15 cellular contexts compared by ENCODE assay signal in the genomic region with DNA sequence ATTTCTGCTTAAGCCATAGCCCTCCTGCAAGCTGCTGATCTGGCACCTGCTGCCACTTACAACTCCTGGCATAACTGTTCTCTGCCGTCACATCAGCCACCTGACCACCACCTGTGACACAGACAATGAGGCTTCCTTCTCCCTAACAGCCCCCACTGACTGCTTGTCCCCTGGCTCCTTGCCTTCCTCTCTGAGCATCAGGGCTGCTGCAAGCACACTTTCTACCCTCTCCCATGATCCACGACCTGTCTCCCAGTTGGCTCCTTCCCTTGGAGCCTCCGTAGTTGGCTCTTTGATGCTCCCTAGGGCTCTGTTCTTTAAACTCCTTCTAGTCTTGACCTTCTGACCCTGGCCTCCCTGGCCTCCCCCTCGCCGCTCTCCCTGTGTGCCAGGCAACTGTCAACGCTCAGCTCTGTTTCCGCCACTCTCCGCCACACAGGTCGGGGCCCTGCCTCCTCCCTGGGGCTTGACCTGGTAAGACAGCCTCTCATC.
DNase-seq lines count a peak whose midpoint lies in the region; ATAC-seq and TF ChIP-seq lines count a peak whose summit lies in the region.
"Had no signal": no experiment of that assay in that cellular context is flagged by ENCODE, and none has a peak within 500 bp of the region (broad histone marks: within the 10 kb centered on the region; RNA-seq: fewer than 3 reads in every experiment).

No MANE protein-coding gene starts in this region.

- H3K36me3 Mint-ChIP-seq in WTC11: no peaks in the 10 kb centered on the region
- H3K36me3 Mint-ChIP-seq in activated T-cell treated with anti-CD3 and anti-CD28 coated beads, Interleukin-2, amount 50 U/mL, for 4 hours (ENCODE audit: insufficient read depth): no peaks in the 10 kb centered on the region
- H3K36me3 Mint-ChIP-seq: activated CD4-positive, alpha-beta memory T cell treated with anti-CD3 and anti-CD28 coated beads for 36 hours had no signal

- POLR2A ChIA-PET in WTC11 (lab: Charles Lee): no interaction called here

- peaks cover 24% of the 10 kb centered on the region for H3K4me1 Mint-ChIP-seq in WTC11
- H3K4me1 Mint-ChIP-seq in activated T-cell treated with anti-CD3 and anti-CD28 coated beads, Interleukin-2, amount 50 U/mL, for 4 hours (ENCODE audit: low read depth): no peaks in the 10 kb centered on the region

- H3K4me3 Mint-ChIP-seq in WTC11: no peak overlapping the region
- H3K4me3 Mint-ChIP-seq in activated T-cell treated with anti-CD3 and anti-CD28 coated beads, Interleukin-2, amount 50 U/mL, for 4 hours: no peak overlapping the region
- H3K4me3 Mint-ChIP-seq: activated CD4-positive, alpha-beta memory T cell treated with anti-CD3 and anti-CD28 coated beads for 36 hours had no signal

- no peak for TF ChIP-seq CTCF in WTC11 (IDR thresholded peaks at IDR 0.05)

- H3K27ac Mint-ChIP-seq in WTC11: no peak overlapping the region; the same call in 1 of the 2 replicates
- H3K27ac Mint-ChIP-seq: activated CD4-positive, alpha-beta memory T cell treated with anti-CD3 and anti-CD28 coated beads for 36 hours; progenitor cell of endocrine pancreas had no signal

- peak; percentile 61 for DNase-seq in DMS53 (lab: John Stamatoyannopoulos, UW)
- peak; percentile 70 for DNase-seq in NCI-H146 treated with DMSO at 0.1 percent for 48 hours (lab: John Stamatoyannopoulos, UW; ENCODE audit: unreplicated experiment)
- DNase-seq in WTC11 (ENCODE audit: low spot score): no peak
- peak; percentile 30 for DNase-seq in medulla oblongata (ENCODE audit: extremely low spot score)
- DNase-seq in activated T-cell treated with anti-CD3 and anti-CD28 coated beads, Interleukin-2, amount 50 U/mL, for 4 hours: no peak
- DNase-seq in stimulated activated naive CD4-positive, alpha-beta T cell treated with Interleukin-2 at 50 U/mL for 16 hours (lab: John Stamatoyannopoulos, UW): no peak
- DNase-seq: activated CD4-positive, alpha-beta memory T cell treated with anti-CD3 and anti-CD28 coated beads for 36 hours; DND-41; mesenchymal stem cell; NCI-H1694 treated with DMSO at 0.1 percent for 48 hours; PC-9 had no signal

- no peaks in the 10 kb centered on the region for H3K9me3 Mint-ChIP-seq in WTC11
- H3K9me3 Mint-ChIP-seq in activated T-cell treated with anti-CD3 and anti-CD28 coated beads, Interleukin-2, amount 50 U/mL, for 4 hours: no peaks in the 10 kb centered on the region
- H3K9me3 Mint-ChIP-seq: activated CD4-positive, alpha-beta memory T cell treated with anti-CD3 and anti-CD28 coated beads for 36 hours had no signal

- CTCF ChIA-PET in WTC11 (lab: Charles Lee): interaction anchor here (0.5 to 2.1 kb wide), 8 partner anchors 22 to 286 kb away, joined by 3 to 9 read pairs (median 4); no protein-coding TSS in a partner anchor

- ATAC-seq in WTC11 (peak; percentile 54), HG03432 (IDR thresholded peaks at IDR 0.05; ENCODE audit: unreplicated experiment) (no peak), HG03378 (IDR thresholded peaks at IDR 0.05; ENCODE audit: unreplicated experiment) (no peak)
- ATAC-seq in activated T-cell treated with anti-CD3 and anti-CD28 coated beads, Interleukin-2, amount 50 U/mL, for 4 hours: no peak
- ATAC-seq: GM12878 had no signal

- H3K27me3 Mint-ChIP-seq in WTC11 (ENCODE audit: low read depth): no peaks in the 10 kb centered on the region; the same call in 1 of the 2 replicates
- H3K27me3 Mint-ChIP-seq in activated T-cell treated with anti-CD3 and anti-CD28 coated beads, Interleukin-2, amount 50 U/mL, for 4 hours (ENCODE audit: low read depth): no peaks in the 10 kb centered on the region
- H3K27me3 Mint-ChIP-seq: activated CD4-positive, alpha-beta memory T cell treated with anti-CD3 and anti-CD28 coated beads for 36 hours; progenitor cell of endocrine pancreas had no signal

TF ChIP-seq in WTC11, 78 proteins besides CTCF, POLR2A, EP300 and RAD21:
- TF ChIP-seq GABPB1 (CRISPR knock-in tag; IDR thresholded peaks at IDR 0.05): no peak
- TF ChIP-seq, protein P1, sequence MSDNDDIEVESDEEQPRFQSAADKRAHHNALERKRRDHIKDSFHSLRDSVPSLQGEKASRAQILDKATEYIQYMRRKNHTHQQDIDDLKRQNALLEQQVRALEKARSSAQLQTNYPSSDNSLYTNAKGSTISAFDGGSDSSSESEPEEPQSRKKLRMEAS (CRISPR knock-in tag; IDR thresholded peaks at IDR 0.05): no peak
- TF ChIP-seq RELA (CRISPR knock-in tag; IDR thresholded peaks at IDR 0.05; ENCODE audit: borderline replicate concordance): no peak
- TF ChIP-seq, protein P2, sequence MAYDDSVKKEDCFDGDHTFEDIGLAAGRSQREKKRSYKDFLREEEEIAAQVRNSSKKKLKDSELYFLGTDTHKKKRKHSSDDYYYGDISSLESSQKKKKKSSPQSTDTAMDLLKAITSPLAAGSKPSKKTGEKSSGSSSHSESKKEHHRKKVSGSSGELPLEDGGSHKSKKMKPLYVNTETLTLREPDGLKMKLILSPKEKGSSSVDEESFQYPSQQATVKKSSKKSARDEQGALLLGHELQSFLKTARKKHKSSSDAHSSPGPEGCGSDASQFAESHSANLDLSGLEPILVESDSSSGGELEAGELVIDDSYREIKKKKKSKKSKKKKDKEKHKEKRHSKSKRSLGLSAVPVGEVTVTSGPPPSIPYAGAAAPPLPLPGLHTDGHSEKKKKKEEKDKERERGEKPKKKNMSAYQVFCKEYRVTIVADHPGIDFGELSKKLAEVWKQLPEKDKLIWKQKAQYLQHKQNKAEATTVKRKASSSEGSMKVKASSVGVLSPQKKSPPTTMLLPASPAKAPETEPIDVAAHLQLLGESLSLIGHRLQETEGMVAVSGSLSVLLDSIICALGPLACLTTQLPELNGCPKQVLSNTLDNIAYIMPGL (CRISPR knock-in tag; IDR thresholded peaks at IDR 0.05): no peak
- peak; percentile 42; the same call in 1 of the 2 replicates for TF ChIP-seq ETV6 (CRISPR knock-in tag; IDR thresholded peaks at IDR 0.05)

Comparison
In these comparisons a context has a peak if more than half of its experiments do, and no peak if none do; other contexts are left out.
1. DNase-seq: peak in DMS53 (single experiment), NCI-H146 treated with DMSO at 0.1 percent for 48 hours (single experiment) and medulla oblongata (single experiment); none in WTC11 (single experiment), activated T-cell treated with anti-CD3 and anti-CD28 coated beads, Interleukin-2, amount 50 U/mL, for 4 hours (single experiment) and stimulated activated naive CD4-positive, alpha-beta T cell treated with Interleukin-2 at 50 U/mL for 16 hours (single experiment).